8 cellular contexts compared by ENCODE assay signal in genomic region chr6:70686548-70687133, GRCh38. TPM values are rescaled to one million over a fixed set of nuclear protein-coding genes. Genes with fewer than 3 reads are reported as not detected.
DNase-seq lines count a peak whose midpoint lies in the region; ATAC-seq and TF ChIP-seq lines count a peak whose summit lies in the region.

No MANE protein-coding gene starts in this region.

- H3K27ac ChIP-seq in mesendoderm (ENCODE audit: low read depth, low read length), result no peak overlapping the region

- no peak overlapping the region for H2BK15ac ChIP-seq in mesendoderm (replicated peaks; ENCODE audit: low read depth)

- no CpG with 5 or more reads among the region's 3 CpGs for WGBS in mesendoderm (ENCODE audit: extremely low coverage, insufficient coverage, low lambda C conversion rate)

- H3K4ac ChIP-seq in mesendoderm (ENCODE audit: low read depth, low read length), result no peak overlapping the region

- no peak overlapping the region for H3K4me2 ChIP-seq in mesendoderm (ENCODE audit: low read length)

- TF ChIP-seq CTCF in choroid plexus epithelial cell (conservative IDR thresholded peaks at IDR 0.05; ENCODE audit: low read depth, low read length), result peak; percentile 60

- no peak overlapping the region for H3K23ac ChIP-seq in mesendoderm (ENCODE audit: low read length)

- H3K4me3 ChIP-seq in choroid plexus epithelial cell (ENCODE audit: low read depth, low read length), result no peak overlapping the region
- no peak overlapping the region for H3K4me3 ChIP-seq in mesendoderm (ENCODE audit: low read length)

- peaks cover under 1% of the 10 kb centered on the region for H3K79me2 ChIP-seq in mesendoderm (ENCODE audit: control insufficient read depth, insufficient read depth, low read length)

- no peak overlapping the region for H3K56ac ChIP-seq in mesendoderm (ENCODE audit: low read length)

- peak; percentile 19 for DNase-seq in COLO829 (ENCODE audit: low spot score)
- DNase-seq in NCI-H82 treated with DMSO at 0.1 percent for 48 hours (lab: John Stamatoyannopoulos, UW; ENCODE audit: unreplicated experiment), result peak; percentile 7
- DNase-seq in choroid plexus epithelial cell (ENCODE audit: low read depth), result peak; percentile 69
- peak; percentile 35 for DNase-seq in mesendoderm
- DNase-seq in activated CD4-positive, alpha-beta T cell treated with anti-CD3 and anti-CD28 coated beads, Interleukin-2, amount 50 U/mL, for 48 hours, result no peak

- no peaks in the 10 kb centered on the region for H3K27me3 ChIP-seq in mesendoderm (ENCODE audit: insufficient read depth, low read length, poor library complexity)

- H2BK120ac ChIP-seq in mesendoderm (ENCODE audit: low read depth, low read length), result no peak overlapping the region

- no peak overlapping the region for H2AK5ac ChIP-seq in mesendoderm (ENCODE audit: low read length)

- no peak overlapping the region for H2BK5ac ChIP-seq in mesendoderm (ENCODE audit: low read length)

- H4K5ac ChIP-seq in mesendoderm (ENCODE audit: low read length), result no peak overlapping the region

- no peaks in the 10 kb centered on the region for H3K36me3 ChIP-seq in mesendoderm (ENCODE audit: control insufficient read depth, insufficient read depth, low read length)

- no peak overlapping the region for H4K8ac ChIP-seq in mesendoderm (ENCODE audit: low read depth, low read length)

- peaks cover 2% of the 10 kb centered on the region for H3K4me1 ChIP-seq in mesendoderm (ENCODE audit: control insufficient read depth, low read depth, low read length)

- no peak overlapping the region for H3K18ac ChIP-seq in mesendoderm (ENCODE audit: low read length)

- ATAC-seq in GM21723 (IDR thresholded peaks at IDR 0.05; ENCODE audit: unreplicated experiment) (peak; percentile 69), HG02588 (IDR thresholded peaks at IDR 0.05; ENCODE audit: unreplicated experiment) (no peak), GM19397 (IDR thresholded peaks at IDR 0.05; ENCODE audit: unreplicated experiment) (no peak)

- H3K9ac ChIP-seq in mesendoderm (ENCODE audit: low read length), result no peak overlapping the region

- no peaks in the 10 kb centered on the region for H3K79me1 ChIP-seq in mesendoderm (ENCODE audit: low read length)

RNA-seq across cellular contexts. Expression of gene SMAP1, which starts 19.0 kb away (rescaled TPM):
- 33.4 TPM for polyA plus RNA-seq in mesendoderm (2013, experiment 1 of 2)
- polyA plus RNA-seq in mesendoderm (2013, experiment 2 of 2), result 35.1 TPM

Comparison
In these comparisons a context has a peak if more than half of its experiments do, and no peak if none do; other contexts are left out.
1. DNase-seq: peak in COLO829 (single experiment), NCI-H82 treated with DMSO at 0.1 percent for 48 hours (single experiment), choroid plexus epithelial cell (single experiment) and mesendoderm (single experiment); none in activated CD4-positive, alpha-beta T cell treated with anti-CD3 and anti-CD28 coated beads, Interleukin-2, amount 50 U/mL, for 48 hours (0 of 2).